8 cellular contexts compared by ENCODE assay signal in genomic region chr7:55570939-55571338, GRCh38. TPM values are rescaled to one million over a fixed set of nuclear protein-coding genes. Genes with fewer than 3 reads are reported as not detected.
DNase-seq lines count a peak whose midpoint lies in the region; ATAC-seq and TF ChIP-seq lines count a peak whose summit lies in the region.

No MANE protein-coding gene starts in this region.

- peak overlapping the region; percentile 94 for H3K4me3 Mint-ChIP-seq in osteocyte (ENCODE audit: unreplicated experiment)

- CTCF ChIA-PET in RWPE1 (lab: Yijun Ruan, JAX) = no interaction called here

- DNase-seq in H4 (ENCODE audit: low spot score) (peak; percentile 55), RWPE1 (ENCODE audit: low spot score) (peak; percentile 85), epithelial cell of esophagus (ENCODE audit: low read depth) (peak; percentile 80), osteocyte (ENCODE audit: extremely low spot score, unreplicated experiment) (no peak), retina (no peak), posterior vena cava (ENCODE audit: low spot score) (no peak)

- POLR2A ChIA-PET in RWPE1 (lab: Yijun Ruan, JAX; ENCODE audit: low non-redundant PET) = no interaction called here

- no peaks in the 10 kb centered on the region for H3K9me3 Mint-ChIP-seq in osteocyte (ENCODE audit: unreplicated experiment)

- peak overlapping the region; percentile 67 for H3K4me3 ChIP-seq in epithelial cell of esophagus (ENCODE audit: low read length)

- intact Hi-C loops in posterior vena cava (cut with DNase I) = no loop called here

- ATAC-seq in GM19463 (IDR thresholded peaks at IDR 0.05; ENCODE audit: unreplicated experiment) (no peak), HG03139 (IDR thresholded peaks at IDR 0.05; ENCODE audit: unreplicated experiment) (no peak)

- H3K27ac ChIP-seq in RWPE1 = peak overlapping the region; percentile 95

- peak overlapping the region; percentile 91 for H3K27ac Mint-ChIP-seq in osteocyte (ENCODE audit: unreplicated experiment)

- peaks cover 2% of the 10 kb centered on the region for H3K27me3 Mint-ChIP-seq in osteocyte (ENCODE audit: unreplicated experiment)

- H3K36me3 Mint-ChIP-seq in osteocyte (ENCODE audit: unreplicated experiment) = no peaks in the 10 kb centered on the region

- TF ChIP-seq CTCF in RWPE1 (conservative IDR thresholded peaks at IDR 0.05; ENCODE audit: low read depth) (no peak), epithelial cell of esophagus (IDR thresholded peaks at IDR 0.05; ENCODE audit: insufficient read depth, low read depth, low read length, missing control alignments) (no peak), osteocyte (IDR thresholded peaks at IDR 0.05) (no peak)

- peaks cover 54% of the 10 kb centered on the region for H3K4me1 Mint-ChIP-seq in osteocyte (ENCODE audit: unreplicated experiment)

RNA-seq across cellular contexts. Expression of gene VOPP1, which starts 1.4 kb away (rescaled TPM):
- total RNA-seq in H4 (2014; rRNA removed; shearing (Covaris generic)) = 148 and 152 TPM in 2 replicates
- total RNA-seq in osteocyte = 86.6 and 88.6 TPM in 2 replicates
- total RNA-seq in posterior vena cava = 10 to 100 TPM; 47.4 to 56.7 TPM

Comparison
In these comparisons a context has a peak if more than half of its experiments do, and no peak if none do; other contexts are left out.
1. DNase-seq: peak in H4 (single experiment), RWPE1 (single experiment) and epithelial cell of esophagus (single experiment); none in osteocyte (single experiment), retina (single experiment) and posterior vena cava (single experiment).